Comparison of ENCODE assay signal across 8 cellular contexts in genomic region chr6:143941852-143942627, GRCh38.
DNase-seq lines count a peak whose midpoint lies in the region; ATAC-seq, FAIRE-seq and TF ChIP-seq lines count a peak whose summit lies in the region.

No MANE protein-coding gene starts in this region.

- FAIRE-seq in H54 (lab: Jason Lieb, UNC): no peak

- peak; percentile 63 for ATAC-seq in effector memory CD8-positive, alpha-beta T cell (replicated peaks)
- ATAC-seq in naive thymus-derived CD8-positive, alpha-beta T cell: peak; percentile 69 to 81
- ATAC-seq in GM18519 (IDR thresholded peaks at IDR 0.05; ENCODE audit: low FRiP score, unreplicated experiment): no peak

- no peaks in the 10 kb centered on the region for H3K27me3 ChIP-seq in tibial artery

- TF ChIP-seq CTCF in tibial artery (IDR thresholded peaks at IDR 0.05): peak; percentile 56 to 57

- intact Hi-C loops in tibial artery (cut with DNase I; ENCODE audit: low total_unique reads): loop anchor here (2.0 to 10.0 kb wide), 2 partner anchors 73 to 367 kb away; no protein-coding TSS in a partner anchor

- peaks cover 0 to 7% (median under 1%) of the 10 kb centered on the region in 3 donors for H3K36me3 ChIP-seq in tibial artery

- H3K4me3 Mint-ChIP-seq in effector memory CD8-positive, alpha-beta T cell: no peak overlapping the region
- peak overlapping the region in 1 of 10 donors; percentile 29 for H3K4me3 Mint-ChIP-seq in naive thymus-derived CD8-positive, alpha-beta T cell

- POLR2A ChIA-PET in naive thymus-derived CD8-positive, alpha-beta T cell (lab: Charles Lee): interaction anchor here (0.8 to 1.2 kb wide), 2 partner anchors 122 to 153 kb away, joined by 3 to 4 read pairs; partner anchors contain the start of gene SF3B5

- H3K9me3 Mint-ChIP-seq in effector memory CD8-positive, alpha-beta T cell: no peaks in the 10 kb centered on the region
- H3K9me3 Mint-ChIP-seq in naive thymus-derived CD8-positive, alpha-beta T cell: peaks cover 0 to under 1% (median 0%) of the 10 kb centered on the region in 9 donors

- TF ChIP-seq POLR2A in H54 (IDR thresholded peaks at IDR 0.05; ENCODE audit: low read depth, low read length): no peak

- no peaks in the 10 kb centered on the region for H3K36me3 Mint-ChIP-seq in effector memory CD8-positive, alpha-beta T cell (ENCODE audit: insufficient read depth)
- H3K36me3 Mint-ChIP-seq in naive thymus-derived CD8-positive, alpha-beta T cell: peaks cover 0 to 2% (median under 1%) of the 10 kb centered on the region in 3 donors

- no peak overlapping the region for H3K27ac ChIP-seq in tibial artery

- peak; percentile 89 for DNase-seq in Daoy (ENCODE audit: low read depth)
- peak; percentile 23 for DNase-seq in H54 (ENCODE audit: insufficient read length, low spot score)
- DNase-seq in NCI-H146 treated with DMSO at 0.1 percent for 48 hours (lab: John Stamatoyannopoulos, UW; ENCODE audit: unreplicated experiment): peak; percentile 43
- DNase-seq in activated CD4-positive, alpha-beta T cell treated with anti-CD3 and anti-CD28 coated beads, Interleukin-2, amount 50 U/mL, for 1 hour: peak; percentile 55
- DNase-seq in effector memory CD8-positive, alpha-beta T cell: peak; percentile 35 to 54 (median 43)
- peak; percentile 21 to 81 (median 49) for DNase-seq in naive thymus-derived CD8-positive, alpha-beta T cell
- peak; percentile 47 to 72 for DNase-seq in tibial artery

- peaks cover 4 to 13% of the 10 kb centered on the region in 2 donors for H3K4me1 Mint-ChIP-seq in effector memory CD8-positive, alpha-beta T cell (ENCODE audit: low read depth in 2 of 2)
- H3K4me1 Mint-ChIP-seq in naive thymus-derived CD8-positive, alpha-beta T cell: peaks cover 3 to 17% (median 7%) of the 10 kb centered on the region in 4 donors

- H3K9me3 ChIP-seq in tibial artery: no peaks in the 10 kb centered on the region

- H3K27ac Mint-ChIP-seq in effector memory CD8-positive, alpha-beta T cell: peak overlapping the region in 1 of 2 donors; percentile 35
- H3K27ac Mint-ChIP-seq in naive thymus-derived CD8-positive, alpha-beta T cell: peak overlapping the region in 2 of 10 donors; percentile 29 to 36

- no peaks in the 10 kb centered on the region for H3K4me1 ChIP-seq in tibial artery

- no peak overlapping the region for H3K4me3 ChIP-seq in tibial artery

- H3K27me3 Mint-ChIP-seq in effector memory CD8-positive, alpha-beta T cell: no peaks in the 10 kb centered on the region
- no peaks in the 10 kb centered on the region for H3K27me3 Mint-ChIP-seq in naive thymus-derived CD8-positive, alpha-beta T cell

Comparison
In these comparisons a context has a peak if more than half of its experiments do, and no peak if none do; other contexts are left out.
1. DNase-seq: peak in every context shown above with its lines; median percentile 89 in Daoy; 60 in tibial artery; 55 in activated CD4-positive, alpha-beta T cell treated with anti-CD3 and anti-CD28 coated beads, Interleukin-2, amount 50 U/mL, for 1 hour; 49 in naive thymus-derived CD8-positive, alpha-beta T cell; 43 in NCI-H146 treated with DMSO at 0.1 percent for 48 hours; 43 in effector memory CD8-positive, alpha-beta T cell; 23 in H54.